Comparison of ENCODE assay signal across 1 cellular context in genomic region chr2:86592547-86593230, GRCh38.
TF ChIP-seq lines count a peak whose summit lies in the region.

No MANE protein-coding gene starts in this region.

TF ChIP-seq in SK-N-SH, 30 proteins besides CTCF, POLR2A, EP300 and RAD21 (continued from another document):
- TF ChIP-seq MAX (IDR thresholded peaks at IDR 0.05; ENCODE audit: low read depth) (no peak), RFX5 (IDR thresholded peaks at IDR 0.05; ENCODE audit: low read length) (no peak), JUND (IDR thresholded peaks at IDR 0.05) (no peak), SIN3A (IDR thresholded peaks at IDR 0.05; ENCODE audit: borderline replicate concordance, low read depth, low read length) (no peak), RCOR1 (IDR thresholded peaks at IDR 0.05; ENCODE audit: low read length) (no peak), MXI1 (IDR thresholded peaks at IDR 0.05; ENCODE audit: low read depth, low read length) (no peak), TAF1 (IDR thresholded peaks at IDR 0.05; ENCODE audit: borderline replicate concordance, low read depth, low read length) (no peak), NFIC (IDR thresholded peaks at IDR 0.05; ENCODE audit: borderline replicate concordance) (no peak)
